ENCODE assay signal across 1 cellular context in genomic region chr12:4572670-4573069, GRCh38.
TF ChIP-seq lines count a peak whose summit lies in the region.

No MANE protein-coding gene starts in this region.

TF ChIP-seq in K562, 482 proteins besides CTCF, POLR2A, EP300 and RAD21 (continues in another document):
- TF ChIP-seq ZFP36 (IDR thresholded peaks at IDR 0.05; ENCODE audit: low read depth, low read length, partially characterized antibody) (no peak), ZZZ3 (IDR thresholded peaks at IDR 0.05) (no peak), ZNF644 (tag; IDR thresholded peaks at IDR 0.05; ENCODE audit: low read depth) (no peak), KLF13 (tag; IDR thresholded peaks at IDR 0.05; ENCODE audit: borderline replicate concordance, low read depth) (no peak), TEAD4 (IDR thresholded peaks at IDR 0.05; ENCODE audit: low read length) (peak; percentile 73), TEAD4 (CRISPR knock-in tag; IDR thresholded peaks at IDR 0.05; ENCODE audit: borderline replicate concordance) (no peak), CTBP1 (IDR thresholded peaks at IDR 0.05; ENCODE audit: borderline replicate concordance) (0 out of 2 replicates have a peak, but pooled peaks have one; percentile 19), MECOM (CRISPR knock-in tag; IDR thresholded peaks at IDR 0.05) (peak; percentile 96), U2AF2 (optimal IDR thresholded peaks at IDR 0.05; ENCODE audit: low read depth, low read length) (no peak), SOX6 (IDR thresholded peaks at IDR 0.05) (peak; percentile 85), MTA2 (IDR thresholded peaks at IDR 0.05; ENCODE audit: low read depth) (0 out of 2 replicates have a peak, but pooled peaks have one; percentile 44), TBL1XR1 (IDR thresholded peaks at IDR 0.05; ENCODE audit: low read length in 2 of 2) (0 out of 4 replicates have a peak, but pooled peaks of 1 of the 2 experiments have one; percentile 35), COPS2 (conservative IDR thresholded peaks at IDR 0.05) (no peak), ETV1 (tag; conservative IDR thresholded peaks at IDR 0.05; ENCODE audit: low read depth) (0 out of 2 replicates have a peak, but pooled peaks have one; percentile 44), HMG20B (CRISPR knock-in tag; IDR thresholded peaks at IDR 0.05) (no peak), EWSR1 (IDR thresholded peaks at IDR 0.05; ENCODE audit: borderline replicate concordance, low read depth, partially characterized antibody) (no peak), RBM15 (IDR thresholded peaks at IDR 0.05; ENCODE audit: insufficient read depth, low read length) (no peak), DDX20 (tag; IDR thresholded peaks at IDR 0.05; ENCODE audit: low read depth) (no peak), ZNF561 (CRISPR knock-in tag; conservative IDR thresholded peaks at IDR 0.05) (no peak), DPF2 (IDR thresholded peaks at IDR 0.05) (peak; percentile 54; the same call in 1 of the 2 replicates), SMARCE1 (IDR thresholded peaks at IDR 0.05) (peak; percentile 44; the same call in 1 of the 2 replicates), NUFIP1 (IDR thresholded peaks at IDR 0.05; ENCODE audit: partially characterized antibody) (no peak), RCOR1 (IDR thresholded peaks at IDR 0.05; ENCODE audit: borderline replicate concordance in 1 of 2, low read depth in 2 of 2, low read length in 2 of 2) (peak in 1 of 2 experiments; percentile 62; a peak in 1 of 4 replicates), UBTF (IDR thresholded peaks at IDR 0.05; ENCODE audit: borderline replicate concordance in 1 of 2, low read depth in 2 of 2, low read length in 2 of 2) (no peak), HDAC1 (IDR thresholded peaks at IDR 0.05) (no peak), LEF1 (IDR thresholded peaks at IDR 0.05) (no peak), MITF (IDR thresholded peaks at IDR 0.05) (no peak), POLR2AphosphoS5 (IDR thresholded peaks at IDR 0.05; ENCODE audit: control insufficient read depth, insufficient read depth, low read depth, low read length) (peak; percentile 38; the same call in 1 of the 2 replicates), HDAC3 (IDR thresholded peaks at IDR 0.05; ENCODE audit: borderline replicate concordance, partially characterized antibody) (no peak), SUPT5H (IDR thresholded peaks at IDR 0.05) (no peak), TOE1 (IDR thresholded peaks at IDR 0.05; ENCODE audit: borderline replicate concordance) (no peak), TOE1 (CRISPR knock-in tag; IDR thresholded peaks at IDR 0.05; ENCODE audit: borderline replicate concordance, low read depth) (no peak), CXXC5 (CRISPR knock-in tag; IDR thresholded peaks at IDR 0.05) (peak; percentile 57), NCOR1 (IDR thresholded peaks at IDR 0.05) (peak; percentile 77), SP2 (IDR thresholded peaks at IDR 0.05; ENCODE audit: extremely low read depth, low read depth, low read length, poor library complexity, severe bottlenecking) (no peak)
- TF ChIP-seq, protein P1, sequence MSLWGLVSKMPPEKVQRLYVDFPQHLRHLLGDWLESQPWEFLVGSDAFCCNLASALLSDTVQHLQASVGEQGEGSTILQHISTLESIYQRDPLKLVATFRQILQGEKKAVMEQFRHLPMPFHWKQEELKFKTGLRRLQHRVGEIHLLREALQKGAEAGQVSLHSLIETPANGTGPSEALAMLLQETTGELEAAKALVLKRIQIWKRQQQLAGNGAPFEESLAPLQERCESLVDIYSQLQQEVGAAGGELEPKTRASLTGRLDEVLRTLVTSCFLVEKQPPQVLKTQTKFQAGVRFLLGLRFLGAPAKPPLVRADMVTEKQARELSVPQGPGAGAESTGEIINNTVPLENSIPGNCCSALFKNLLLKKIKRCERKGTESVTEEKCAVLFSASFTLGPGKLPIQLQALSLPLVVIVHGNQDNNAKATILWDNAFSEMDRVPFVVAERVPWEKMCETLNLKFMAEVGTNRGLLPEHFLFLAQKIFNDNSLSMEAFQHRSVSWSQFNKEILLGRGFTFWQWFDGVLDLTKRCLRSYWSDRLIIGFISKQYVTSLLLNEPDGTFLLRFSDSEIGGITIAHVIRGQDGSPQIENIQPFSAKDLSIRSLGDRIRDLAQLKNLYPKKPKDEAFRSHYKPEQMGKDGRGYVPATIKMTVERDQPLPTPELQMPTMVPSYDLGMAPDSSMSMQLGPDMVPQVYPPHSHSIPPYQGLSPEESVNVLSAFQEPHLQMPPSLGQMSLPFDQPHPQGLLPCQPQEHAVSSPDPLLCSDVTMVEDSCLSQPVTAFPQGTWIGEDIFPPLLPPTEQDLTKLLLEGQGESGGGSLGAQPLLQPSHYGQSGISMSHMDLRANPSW (CRISPR knock-in tag; IDR thresholded peaks at IDR 0.05): no peak
- TF ChIP-seq, protein P2, sequence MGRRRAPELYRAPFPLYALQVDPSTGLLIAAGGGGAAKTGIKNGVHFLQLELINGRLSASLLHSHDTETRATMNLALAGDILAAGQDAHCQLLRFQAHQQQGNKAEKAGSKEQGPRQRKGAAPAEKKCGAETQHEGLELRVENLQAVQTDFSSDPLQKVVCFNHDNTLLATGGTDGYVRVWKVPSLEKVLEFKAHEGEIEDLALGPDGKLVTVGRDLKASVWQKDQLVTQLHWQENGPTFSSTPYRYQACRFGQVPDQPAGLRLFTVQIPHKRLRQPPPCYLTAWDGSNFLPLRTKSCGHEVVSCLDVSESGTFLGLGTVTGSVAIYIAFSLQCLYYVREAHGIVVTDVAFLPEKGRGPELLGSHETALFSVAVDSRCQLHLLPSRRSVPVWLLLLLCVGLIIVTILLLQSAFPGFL (CRISPR knock-in tag; IDR thresholded peaks at IDR 0.05): no peak
- TF ChIP-seq, protein P3, sequence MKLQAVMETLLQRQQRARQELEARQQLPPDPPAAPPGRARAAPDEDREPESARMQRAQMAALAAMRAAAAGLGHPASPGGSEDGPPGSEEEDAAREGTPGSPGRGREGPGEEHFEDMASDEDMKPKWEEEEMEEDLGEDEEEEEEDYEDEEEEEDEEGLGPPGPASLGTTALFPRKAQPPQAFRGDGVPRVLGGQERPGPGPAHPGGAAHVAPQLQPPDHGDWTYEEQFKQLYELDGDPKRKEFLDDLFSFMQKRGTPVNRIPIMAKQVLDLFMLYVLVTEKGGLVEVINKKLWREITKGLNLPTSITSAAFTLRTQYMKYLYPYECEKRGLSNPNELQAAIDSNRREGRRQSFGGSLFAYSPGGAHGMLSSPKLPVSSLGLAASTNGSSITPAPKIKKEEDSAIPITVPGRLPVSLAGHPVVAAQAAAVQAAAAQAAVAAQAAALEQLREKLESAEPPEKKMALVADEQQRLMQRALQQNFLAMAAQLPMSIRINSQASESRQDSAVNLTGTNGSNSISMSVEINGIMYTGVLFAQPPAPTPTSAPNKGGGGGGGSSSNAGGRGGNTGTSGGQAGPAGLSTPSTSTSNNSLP (IDR thresholded peaks at IDR 0.05; ENCODE audit: borderline replicate concordance, low read depth, low read length): no peak
- TF ChIP-seq, protein P4, sequence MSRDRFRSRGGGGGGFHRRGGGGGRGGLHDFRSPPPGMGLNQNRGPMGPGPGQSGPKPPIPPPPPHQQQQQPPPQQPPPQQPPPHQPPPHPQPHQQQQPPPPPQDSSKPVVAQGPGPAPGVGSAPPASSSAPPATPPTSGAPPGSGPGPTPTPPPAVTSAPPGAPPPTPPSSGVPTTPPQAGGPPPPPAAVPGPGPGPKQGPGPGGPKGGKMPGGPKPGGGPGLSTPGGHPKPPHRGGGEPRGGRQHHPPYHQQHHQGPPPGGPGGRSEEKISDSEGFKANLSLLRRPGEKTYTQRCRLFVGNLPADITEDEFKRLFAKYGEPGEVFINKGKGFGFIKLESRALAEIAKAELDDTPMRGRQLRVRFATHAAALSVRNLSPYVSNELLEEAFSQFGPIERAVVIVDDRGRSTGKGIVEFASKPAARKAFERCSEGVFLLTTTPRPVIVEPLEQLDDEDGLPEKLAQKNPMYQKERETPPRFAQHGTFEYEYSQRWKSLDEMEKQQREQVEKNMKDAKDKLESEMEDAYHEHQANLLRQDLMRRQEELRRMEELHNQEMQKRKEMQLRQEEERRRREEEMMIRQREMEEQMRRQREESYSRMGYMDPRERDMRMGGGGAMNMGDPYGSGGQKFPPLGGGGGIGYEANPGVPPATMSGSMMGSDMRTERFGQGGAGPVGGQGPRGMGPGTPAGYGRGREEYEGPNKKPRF (IDR thresholded peaks at IDR 0.05; ENCODE audit: low read depth, low read length): no peak
- TF ChIP-seq, protein P5, sequence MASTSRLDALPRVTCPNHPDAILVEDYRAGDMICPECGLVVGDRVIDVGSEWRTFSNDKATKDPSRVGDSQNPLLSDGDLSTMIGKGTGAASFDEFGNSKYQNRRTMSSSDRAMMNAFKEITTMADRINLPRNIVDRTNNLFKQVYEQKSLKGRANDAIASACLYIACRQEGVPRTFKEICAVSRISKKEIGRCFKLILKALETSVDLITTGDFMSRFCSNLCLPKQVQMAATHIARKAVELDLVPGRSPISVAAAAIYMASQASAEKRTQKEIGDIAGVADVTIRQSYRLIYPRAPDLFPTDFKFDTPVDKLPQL (IDR thresholded peaks at IDR 0.05; ENCODE audit: extremely low read depth, insufficient read length): no peak
- TF ChIP-seq, protein P6, sequence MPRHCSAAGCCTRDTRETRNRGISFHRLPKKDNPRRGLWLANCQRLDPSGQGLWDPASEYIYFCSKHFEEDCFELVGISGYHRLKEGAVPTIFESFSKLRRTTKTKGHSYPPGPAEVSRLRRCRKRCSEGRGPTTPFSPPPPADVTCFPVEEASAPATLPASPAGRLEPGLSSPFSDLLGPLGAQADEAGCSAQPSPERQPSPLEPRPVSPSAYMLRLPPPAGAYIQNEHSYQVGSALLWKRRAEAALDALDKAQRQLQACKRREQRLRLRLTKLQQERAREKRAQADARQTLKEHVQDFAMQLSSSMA (CRISPR knock-in tag; IDR thresholded peaks at IDR 0.05): no peak
